Comparison of ENCODE assay signal across 1 cellular context in genomic region chr12:123033392-123034021, GRCh38.
TF ChIP-seq lines count a peak whose summit lies in the region.

No MANE protein-coding gene starts in this region.

TF ChIP-seq in K562, 482 proteins besides CTCF, POLR2A, EP300 and RAD21 (continued from another document and continues in another):
- TF ChIP-seq, protein P1, sequence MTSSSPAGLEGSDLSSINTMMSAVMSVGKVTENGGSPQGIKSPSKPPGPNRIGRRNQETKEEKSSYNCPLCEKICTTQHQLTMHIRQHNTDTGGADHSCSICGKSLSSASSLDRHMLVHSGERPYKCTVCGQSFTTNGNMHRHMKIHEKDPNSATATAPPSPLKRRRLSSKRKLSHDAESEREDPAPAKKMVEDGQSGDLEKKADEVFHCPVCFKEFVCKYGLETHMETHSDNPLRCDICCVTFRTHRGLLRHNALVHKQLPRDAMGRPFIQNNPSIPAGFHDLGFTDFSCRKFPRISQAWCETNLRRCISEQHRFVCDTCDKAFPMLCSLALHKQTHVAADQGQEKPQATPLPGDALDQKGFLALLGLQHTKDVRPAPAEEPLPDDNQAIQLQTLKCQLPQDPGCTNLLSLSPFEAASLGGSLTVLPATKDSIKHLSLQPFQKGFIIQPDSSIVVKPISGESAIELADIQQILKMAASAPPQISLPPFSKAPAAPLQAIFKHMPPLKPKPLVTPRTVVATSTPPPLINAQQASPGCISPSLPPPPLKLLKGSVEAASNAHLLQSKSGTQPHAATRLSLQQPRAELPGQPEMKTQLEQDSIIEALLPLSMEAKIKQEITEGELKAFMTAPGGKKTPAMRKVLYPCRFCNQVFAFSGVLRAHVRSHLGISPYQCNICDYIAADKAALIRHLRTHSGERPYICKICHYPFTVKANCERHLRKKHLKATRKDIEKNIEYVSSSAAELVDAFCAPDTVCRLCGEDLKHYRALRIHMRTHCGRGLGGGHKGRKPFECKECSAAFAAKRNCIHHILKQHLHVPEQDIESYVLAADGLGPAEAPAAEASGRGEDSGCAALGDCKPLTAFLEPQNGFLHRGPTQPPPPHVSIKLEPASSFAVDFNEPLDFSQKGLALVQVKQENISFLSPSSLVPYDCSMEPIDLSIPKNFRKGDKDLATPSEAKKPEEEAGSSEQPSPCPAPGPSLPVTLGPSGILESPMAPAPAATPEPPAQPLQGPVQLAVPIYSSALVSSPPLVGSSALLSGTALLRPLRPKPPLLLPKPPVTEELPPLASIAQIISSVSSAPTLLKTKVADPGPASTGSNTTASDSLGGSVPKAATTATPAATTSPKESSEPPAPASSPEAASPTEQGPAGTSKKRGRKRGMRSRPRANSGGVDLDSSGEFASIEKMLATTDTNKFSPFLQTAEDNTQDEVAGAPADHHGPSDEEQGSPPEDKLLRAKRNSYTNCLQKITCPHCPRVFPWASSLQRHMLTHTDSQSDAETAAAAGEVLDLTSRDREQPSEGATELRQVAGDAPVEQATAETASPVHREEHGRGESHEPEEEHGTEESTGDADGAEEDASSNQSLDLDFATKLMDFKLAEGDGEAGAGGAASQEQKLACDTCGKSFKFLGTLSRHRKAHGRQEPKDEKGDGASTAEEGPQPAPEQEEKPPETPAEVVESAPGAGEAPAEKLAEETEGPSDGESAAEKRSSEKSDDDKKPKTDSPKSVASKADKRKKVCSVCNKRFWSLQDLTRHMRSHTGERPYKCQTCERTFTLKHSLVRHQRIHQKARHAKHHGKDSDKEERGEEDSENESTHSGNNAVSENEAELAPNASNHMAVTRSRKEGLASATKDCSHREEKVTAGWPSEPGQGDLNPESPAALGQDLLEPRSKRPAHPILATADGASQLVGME (CRISPR knock-in tag; IDR thresholded peaks at IDR 0.05): no peak
- no peak for TF ChIP-seq GTF2B (IDR thresholded peaks at IDR 0.05; ENCODE audit: extremely low read depth, insufficient read length)
- no peak for TF ChIP-seq XRCC4 (IDR thresholded peaks at IDR 0.05; ENCODE audit: extremely low read depth, insufficient read depth, insufficient read length)
- no peak for TF ChIP-seq ARHGAP35 (IDR thresholded peaks at IDR 0.05; ENCODE audit: partially characterized antibody)
- TF ChIP-seq, protein P2, sequence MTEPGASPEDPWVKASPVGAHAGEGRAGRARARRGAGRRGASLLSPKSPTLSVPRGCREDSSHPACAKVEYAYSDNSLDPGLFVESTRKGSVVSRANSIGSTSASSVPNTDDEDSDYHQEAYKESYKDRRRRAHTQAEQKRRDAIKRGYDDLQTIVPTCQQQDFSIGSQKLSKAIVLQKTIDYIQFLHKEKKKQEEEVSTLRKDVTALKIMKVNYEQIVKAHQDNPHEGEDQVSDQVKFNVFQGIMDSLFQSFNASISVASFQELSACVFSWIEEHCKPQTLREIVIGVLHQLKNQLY (CRISPR knock-in tag; conservative IDR thresholded peaks at IDR 0.05): no peak
- no peak for TF ChIP-seq RNF219 (CRISPR knock-in tag; IDR thresholded peaks at IDR 0.05)
- TF ChIP-seq, protein P3, sequence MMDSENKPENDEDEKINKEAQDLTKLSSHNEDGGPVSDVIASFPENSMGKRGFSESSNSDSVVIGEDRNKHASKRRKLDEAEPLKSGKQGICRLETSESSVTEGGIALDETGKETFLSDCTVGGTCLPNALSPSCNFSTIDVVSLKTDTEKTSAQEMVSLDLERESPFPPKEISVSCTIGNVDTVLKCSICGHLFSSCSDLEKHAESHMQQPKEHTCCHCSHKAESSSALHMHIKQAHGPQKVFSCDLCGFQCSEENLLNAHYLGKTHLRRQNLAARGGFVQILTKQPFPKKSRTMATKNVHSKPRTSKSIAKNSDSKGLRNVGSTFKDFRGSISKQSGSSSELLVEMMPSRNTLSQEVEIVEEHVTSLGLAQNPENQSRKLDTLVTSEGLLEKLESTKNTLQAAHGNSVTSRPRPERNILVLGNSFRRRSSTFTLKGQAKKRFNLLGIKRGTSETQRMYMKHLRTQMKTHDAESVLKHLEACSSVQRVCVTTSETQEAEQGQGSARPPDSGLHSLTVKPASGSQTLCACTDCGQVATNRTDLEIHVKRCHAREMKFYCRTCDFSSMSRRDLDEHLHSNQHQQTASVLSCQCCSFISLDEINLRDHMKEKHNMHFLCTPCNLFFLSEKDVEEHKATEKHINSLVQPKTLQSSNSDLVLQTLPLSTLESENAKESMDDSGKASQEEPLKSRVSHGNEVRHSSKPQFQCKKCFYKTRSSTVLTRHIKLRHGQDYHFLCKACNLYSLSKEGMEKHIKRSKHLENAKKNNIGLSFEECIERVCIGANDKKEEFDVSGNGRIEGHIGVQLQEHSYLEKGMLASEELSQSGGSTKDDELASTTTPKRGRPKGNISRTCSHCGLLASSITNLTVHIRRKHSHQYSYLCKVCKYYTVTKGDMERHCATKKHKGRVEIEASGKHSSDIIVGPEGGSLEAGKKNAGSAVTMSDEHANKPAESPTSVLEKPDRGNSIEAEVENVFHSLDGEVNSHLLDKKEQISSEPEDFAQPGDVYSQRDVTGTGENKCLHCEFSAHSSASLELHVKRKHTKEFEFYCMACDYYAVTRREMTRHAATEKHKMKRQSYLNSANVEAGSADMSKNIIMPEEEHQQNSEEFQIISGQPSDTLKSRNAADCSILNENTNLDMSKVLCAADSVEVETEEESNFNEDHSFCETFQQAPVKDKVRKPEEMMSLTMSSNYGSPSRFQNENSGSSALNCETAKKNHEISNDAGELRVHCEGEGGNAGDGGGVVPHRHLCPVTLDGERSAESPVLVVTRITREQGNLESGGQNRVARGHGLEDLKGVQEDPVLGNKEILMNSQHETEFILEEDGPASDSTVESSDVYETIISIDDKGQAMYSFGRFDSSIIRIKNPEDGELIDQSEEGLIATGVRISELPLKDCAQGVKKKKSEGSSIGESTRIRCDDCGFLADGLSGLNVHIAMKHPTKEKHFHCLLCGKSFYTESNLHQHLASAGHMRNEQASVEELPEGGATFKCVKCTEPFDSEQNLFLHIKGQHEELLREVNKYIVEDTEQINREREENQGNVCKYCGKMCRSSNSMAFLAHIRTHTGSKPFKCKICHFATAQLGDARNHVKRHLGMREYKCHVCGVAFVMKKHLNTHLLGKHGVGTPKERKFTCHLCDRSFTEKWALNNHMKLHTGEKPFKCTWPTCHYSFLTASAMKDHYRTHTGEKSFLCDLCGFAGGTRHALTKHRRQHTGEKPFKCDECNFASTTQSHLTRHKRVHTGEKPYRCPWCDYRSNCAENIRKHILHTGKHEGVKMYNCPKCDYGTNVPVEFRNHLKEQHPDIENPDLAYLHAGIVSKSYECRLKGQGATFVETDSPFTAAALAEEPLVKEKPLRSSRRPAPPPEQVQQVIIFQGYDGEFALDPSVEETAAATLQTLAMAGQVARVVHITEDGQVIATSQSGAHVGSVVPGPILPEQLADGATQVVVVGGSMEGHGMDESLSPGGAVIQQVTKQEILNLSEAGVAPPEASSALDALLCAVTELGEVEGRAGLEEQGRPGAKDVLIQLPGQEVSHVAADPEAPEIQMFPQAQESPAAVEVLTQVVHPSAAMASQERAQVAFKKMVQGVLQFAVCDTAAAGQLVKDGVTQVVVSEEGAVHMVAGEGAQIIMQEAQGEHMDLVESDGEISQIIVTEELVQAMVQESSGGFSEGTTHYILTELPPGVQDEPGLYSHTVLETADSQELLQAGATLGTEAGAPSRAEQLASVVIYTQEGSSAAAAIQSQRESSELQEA (IDR thresholded peaks at IDR 0.05; ENCODE audit: low read depth): no peak
- no peak for TF ChIP-seq ZNF449 (CRISPR knock-in tag; IDR thresholded peaks at IDR 0.05)
- no peak for TF ChIP-seq SMC3 (conservative IDR thresholded peaks at IDR 0.05; ENCODE audit: insufficient read depth, low read depth, low read length)
- TF ChIP-seq, protein P4, sequence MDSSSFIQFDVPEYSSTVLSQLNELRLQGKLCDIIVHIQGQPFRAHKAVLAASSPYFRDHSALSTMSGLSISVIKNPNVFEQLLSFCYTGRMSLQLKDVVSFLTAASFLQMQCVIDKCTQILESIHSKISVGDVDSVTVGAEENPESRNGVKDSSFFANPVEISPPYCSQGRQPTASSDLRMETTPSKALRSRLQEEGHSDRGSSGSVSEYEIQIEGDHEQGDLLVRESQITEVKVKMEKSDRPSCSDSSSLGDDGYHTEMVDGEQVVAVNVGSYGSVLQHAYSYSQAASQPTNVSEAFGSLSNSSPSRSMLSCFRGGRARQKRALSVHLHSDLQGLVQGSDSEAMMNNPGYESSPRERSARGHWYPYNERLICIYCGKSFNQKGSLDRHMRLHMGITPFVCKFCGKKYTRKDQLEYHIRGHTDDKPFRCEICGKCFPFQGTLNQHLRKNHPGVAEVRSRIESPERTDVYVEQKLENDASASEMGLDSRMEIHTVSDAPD (CRISPR knock-in tag; IDR thresholded peaks at IDR 0.05): no peak
- no peak for TF ChIP-seq LARP7 (IDR thresholded peaks at IDR 0.05)
- no peak for TF ChIP-seq DDX20 (tag; IDR thresholded peaks at IDR 0.05; ENCODE audit: low read depth)
- TF ChIP-seq ARNT (IDR thresholded peaks at IDR 0.05): no peak
- 0 out of 2 replicates have a peak, but pooled peaks have one; percentile 7 for TF ChIP-seq ZNF75A (CRISPR knock-in tag; IDR thresholded peaks at IDR 0.05)
- no peak for TF ChIP-seq NR2F6 (CRISPR knock-in tag; IDR thresholded peaks at IDR 0.05)
- no peak for TF ChIP-seq MIER1 (IDR thresholded peaks at IDR 0.05; ENCODE audit: low read depth)
- TF ChIP-seq ADNP (tag; IDR thresholded peaks at IDR 0.05): 0 out of 2 replicates have a peak, but pooled peaks have one; percentile 18
- no peak for TF ChIP-seq BHLHE40 (IDR thresholded peaks at IDR 0.05; ENCODE audit: low read length)
- TF ChIP-seq CBFB (CRISPR knock-in tag; IDR thresholded peaks at IDR 0.05): no peak
- no peak for TF ChIP-seq THRAP3 (IDR thresholded peaks at IDR 0.05; ENCODE audit: borderline replicate concordance)
- no peak for TF ChIP-seq ZNF124 (CRISPR knock-in tag; IDR thresholded peaks at IDR 0.05)
- TF ChIP-seq DEAF1 (CRISPR knock-in tag; IDR thresholded peaks at IDR 0.05): no peak
- no peak for TF ChIP-seq YY1 (IDR thresholded peaks at IDR 0.05; ENCODE audit: borderline replicate concordance in 1 of 3, control insufficient read depth in 1 of 3, extremely low read depth in 1 of 3, insufficient read depth in 3 of 3, insufficient read length in 1 of 3, insufficient replicate concordance in 2 of 3, low read depth in 1 of 3, low read length in 2 of 3)
- TF ChIP-seq CREB1 (IDR thresholded peaks at IDR 0.05): no peak
- no peak for TF ChIP-seq CREB1 (CRISPR knock-in tag; IDR thresholded peaks at IDR 0.05)
- TF ChIP-seq SNAPC5 (CRISPR knock-in tag; IDR thresholded peaks at IDR 0.05): no peak
- TF ChIP-seq SMARCA5 (IDR thresholded peaks at IDR 0.05): no peak
- TF ChIP-seq ZNF398 (CRISPR knock-in tag; IDR thresholded peaks at IDR 0.05): no peak
- no peak; the same call in 1 of the 2 replicates for TF ChIP-seq ZNF175 (CRISPR knock-in tag; IDR thresholded peaks at IDR 0.05; ENCODE audit: low read depth)
- TF ChIP-seq NR2C1 (IDR thresholded peaks at IDR 0.05): no peak
- TF ChIP-seq NR2C1 (tag; IDR thresholded peaks at IDR 0.05): no peak
